8 cellular contexts compared by ENCODE assay signal in the genomic region with DNA sequence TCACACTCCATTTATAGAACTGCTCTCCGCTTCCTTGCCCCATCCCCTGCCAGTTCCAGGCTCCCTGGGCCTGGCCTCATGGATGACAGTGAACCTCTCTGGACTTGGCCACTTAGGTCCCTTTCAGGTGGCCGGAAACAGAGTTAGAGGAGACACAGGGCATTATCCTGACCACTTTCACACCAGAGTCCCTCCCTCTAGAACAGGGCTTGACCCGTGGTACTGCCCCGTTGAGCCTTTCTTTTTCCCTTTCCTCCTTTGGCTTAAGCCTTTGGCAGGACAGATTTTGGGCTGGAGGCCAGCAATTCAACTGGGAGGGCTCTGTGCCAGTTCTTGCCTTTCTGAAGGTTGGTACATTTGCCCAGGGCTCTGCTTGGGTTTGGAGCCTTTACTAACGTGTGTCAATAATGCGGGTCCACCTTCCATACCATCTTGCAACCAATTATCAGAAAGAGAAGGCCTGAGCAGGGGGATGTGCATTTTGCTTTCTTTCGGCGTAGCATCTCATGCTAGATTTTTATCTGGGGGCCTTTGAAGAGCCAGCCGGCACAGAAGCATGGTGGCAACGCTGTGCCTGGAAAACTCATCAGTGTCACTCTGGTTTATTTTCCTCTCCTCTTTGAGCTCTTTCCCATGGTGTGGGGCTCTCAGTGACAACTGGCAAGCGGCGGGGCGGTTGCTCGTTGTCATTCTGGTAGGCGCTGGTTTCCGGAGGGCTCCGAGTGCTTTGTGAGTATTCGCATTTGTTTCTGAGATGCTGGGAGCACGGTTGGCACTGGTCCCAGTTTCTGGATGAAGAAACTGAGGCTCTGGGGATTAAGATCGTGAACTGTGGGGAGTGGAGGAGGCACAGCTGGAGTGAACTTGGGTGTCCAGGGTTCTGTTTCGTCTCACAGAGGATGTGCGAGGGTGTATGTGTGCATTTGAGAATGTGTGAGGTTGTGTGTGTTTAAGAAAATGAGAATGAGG. TPM values are rescaled to one million over a fixed set of nuclear protein-coding genes. Genes with fewer than 3 reads are reported as not detected.
A peak's percentile ranks its signal among the peaks of the same experiment; 100 is the strongest.
DNase-seq lines count a peak whose midpoint lies in the region; ATAC-seq and TF ChIP-seq lines count a peak whose summit lies in the region.

No MANE protein-coding gene starts in this region.

- H2AK9ac ChIP-seq in IMR-90 (replicated peaks; ENCODE audit: low read depth, low read length, poor library complexity) = peak overlapping the region; percentile 30

- H2AK5ac ChIP-seq in IMR-90 (ENCODE audit: low read depth, low read length) = peak overlapping the region; percentile 91

- no peaks in the 10 kb centered on the region for H3K9me3 Mint-ChIP-seq in activated CD4-positive, alpha-beta memory T cell treated with anti-CD3 and anti-CD28 coated beads, Interleukin-2, amount 10 ng/mL, durations not matched to agents 7 days and 5 days

- H2BK120ac ChIP-seq in IMR-90 (ENCODE audit: low read depth, low read length) = peak overlapping the region; percentile 62

- no peak overlapping the region for H2BK5ac ChIP-seq in IMR-90 (ENCODE audit: low read depth, low read length, poor library complexity, severe bottlenecking)

- H3K4me3 ChIP-seq in IMR-90 (ENCODE audit: insufficient read depth, low read depth, low read length) (no peak overlapping the region), heart left ventricle (peak overlapping the region in 10 of 12 donors; percentile 10 to 49 (median 30))

- peak overlapping the region; percentile 29; the same call in 1 of the 2 replicates for H4K91ac ChIP-seq in IMR-90 (ENCODE audit: insufficient read depth, low read depth, low read length)

- DNase-seq in IMR-90 = no peak
- DNase-seq in activated CD4-positive, alpha-beta memory T cell treated with anti-CD3 and anti-CD28 coated beads, Interleukin-2, amount 10 ng/mL, durations not matched to agents 7 days and 5 days = no peak
- peak; percentile 71 to 84 (median 76) for DNase-seq in heart left ventricle
- DNase-seq in sciatic nerve (ENCODE audit: low spot score) = peak; percentile 82
- DNase-seq in HPDE6-E6E7 (ENCODE audit: extremely low spot score) = no peak

- in situ Hi-C loops in IMR-90 (cut with MboI; ENCODE audit: low sequenced_read_pairs) = no loop called here

- dilution Hi-C loops in IMR-90 (cut with HindIII; ENCODE audit: low sequenced_read_pairs, unreplicated experiment) = no loop called here

- no peak overlapping the region; the same call in 1 of the 2 replicates for H3K18ac ChIP-seq in IMR-90 (ENCODE audit: low read depth, low read length)

- CTCF ChIA-PET in IMR-90 (lab: Yijun Ruan, JAX) = interaction anchor here (0.5 kb wide), 1 partner anchor 9 kb away, joined by 3 read pairs; no protein-coding TSS in a partner anchor
- CTCF ChIA-PET in activated CD4-positive, alpha-beta memory T cell treated with anti-CD3 and anti-CD28 coated beads, Interleukin-2, amount 10 ng/mL, durations not matched to agents 7 days and 5 days (lab: Charles Lee) = no interaction called here

- 66 to 100% methylated on average over 1 to 7 of the region's 22 CpGs for WGBS in IMR-90 (ENCODE audit: extremely low coverage in 2 of 2, insufficient read length in 1 of 2), 2 experiments
- WGBS in heart left ventricle, 4 donors = 35 to 46% (median 39%) methylated on average over 19 to 22 of the region's 22 CpGs

- no peaks in the 10 kb centered on the region for H3K9me3 ChIP-seq in IMR-90 (ENCODE audit: control insufficient read depth, insufficient read depth, low read length)
- H3K9me3 ChIP-seq in heart left ventricle = no peaks in the 10 kb centered on the region

- no peak overlapping the region for H3K4me3 Mint-ChIP-seq in activated CD4-positive, alpha-beta memory T cell treated with anti-CD3 and anti-CD28 coated beads, Interleukin-2, amount 10 ng/mL, durations not matched to agents 7 days and 5 days

- H2BK15ac ChIP-seq in IMR-90 (ENCODE audit: low read depth, low read length) = peak overlapping the region; percentile 38; the same call in 1 of the 3 replicates

- H3K9me1 ChIP-seq in IMR-90 (ENCODE audit: insufficient read depth, low read length) = peaks cover 31% of the 10 kb centered on the region

- H3K4me1 Mint-ChIP-seq in activated CD4-positive, alpha-beta memory T cell treated with anti-CD3 and anti-CD28 coated beads, Interleukin-2, amount 10 ng/mL, durations not matched to agents 7 days and 5 days = peaks cover 4% of the 10 kb centered on the region

- peaks cover 0 to 32% of the 10 kb centered on the region in 2 experiments; a peak in 2 of 4 replicates for H3K79me1 ChIP-seq in IMR-90 (ENCODE audit: low read depth in 1 of 2, low read length in 2 of 2)

- H2AFZ ChIP-seq in IMR-90 (replicated peaks; ENCODE audit: low read length, poor library complexity) = peak overlapping the region; percentile 63

- H3K56ac ChIP-seq in IMR-90 (ENCODE audit: extremely low read depth, insufficient read depth, low read length) = no peak overlapping the region

- no peak for TF ChIP-seq CTCF in IMR-90 (conservative IDR thresholded peaks at IDR 0.05; ENCODE audit: low read depth, low read length)
- TF ChIP-seq CTCF in heart left ventricle (IDR thresholded peaks at IDR 0.05) = no peak

- no peaks in the 10 kb centered on the region for H3K27me3 ChIP-seq in IMR-90 (ENCODE audit: control insufficient read depth, insufficient read depth, low read length)
- H3K27me3 ChIP-seq in heart left ventricle = no peaks in the 10 kb centered on the region

- H3K23ac ChIP-seq in IMR-90 (ENCODE audit: low read depth, low read length) = peak overlapping the region; percentile 59; the same call in 1 of the 2 replicates

- intact Hi-C loops in IMR-90 (cut with micrococcal nuclease) = no loop called here
- intact Hi-C loops in heart left ventricle (cut with DNase I) = loop anchor here in 2 of 10 donors (1.0 to 2.0 kb wide), 2 partner anchors 18 to 21 kb away; no protein-coding TSS in a partner anchor
- intact Hi-C loops in sciatic nerve (cut with DNase I) = loop anchor here (5.0 kb wide), 1 partner anchor 1318 kb away; no protein-coding TSS in a partner anchor

- H3K36me3 Mint-ChIP-seq in activated CD4-positive, alpha-beta memory T cell treated with anti-CD3 and anti-CD28 coated beads, Interleukin-2, amount 10 ng/mL, durations not matched to agents 7 days and 5 days (ENCODE audit: low read depth) = peaks cover 7% of the 10 kb centered on the region

- H4K20me1 ChIP-seq in IMR-90 (ENCODE audit: insufficient read depth, low read length) = peaks cover 7% of the 10 kb centered on the region

- H2BK20ac ChIP-seq in IMR-90 (ENCODE audit: low read depth, low read length) = peak overlapping the region; percentile 49

- ATAC-seq in IMR-90 (ENCODE audit: low read depth) (no peak), heart left ventricle (peak; percentile 11 to 47 (median 30)), sciatic nerve (no peak), HG02763 (IDR thresholded peaks at IDR 0.05; ENCODE audit: unreplicated experiment) (no peak), HG03025 (IDR thresholded peaks at IDR 0.05; ENCODE audit: low FRiP score, unreplicated experiment) (no peak), GM18909 (IDR thresholded peaks at IDR 0.05; ENCODE audit: poor library complexity, unreplicated experiment) (no peak)

- H3K14ac ChIP-seq in IMR-90 (replicated peaks; ENCODE audit: low read depth, low read length) = peak overlapping the region; percentile 68

- H3K27me3 Mint-ChIP-seq in activated CD4-positive, alpha-beta memory T cell treated with anti-CD3 and anti-CD28 coated beads, Interleukin-2, amount 10 ng/mL, durations not matched to agents 7 days and 5 days = no peaks in the 10 kb centered on the region

- POLR2A ChIA-PET in IMR-90 (lab: Charles Lee; ENCODE audit: unreplicated experiment) = no interaction called here
- POLR2A ChIA-PET in activated CD4-positive, alpha-beta memory T cell treated with anti-CD3 and anti-CD28 coated beads, Interleukin-2, amount 10 ng/mL, durations not matched to agents 7 days and 5 days (lab: Charles Lee) = interaction anchor here (0.7 to 1.0 kb wide), 2 partner anchors 8 to 14 kb away, joined by 3 read pairs; no protein-coding TSS in a partner anchor

- H3K27ac Mint-ChIP-seq in activated CD4-positive, alpha-beta memory T cell treated with anti-CD3 and anti-CD28 coated beads, Interleukin-2, amount 10 ng/mL, durations not matched to agents 7 days and 5 days = peak overlapping the region; percentile 54

- no peak overlapping the region for H3K9ac ChIP-seq in IMR-90 (ENCODE audit: low read depth, low read length)

- H3K36me3 ChIP-seq in IMR-90 (ENCODE audit: control insufficient read depth, insufficient read depth, low read length) = no peaks in the 10 kb centered on the region; the same call in 1 of the 2 replicates
- H3K36me3 ChIP-seq in heart left ventricle = peaks cover 0 to 49% (median 24%) of the 10 kb centered on the region in 9 donors

- H3K4me1 ChIP-seq in IMR-90 (ENCODE audit: control insufficient read depth, insufficient read depth, low read length) (peaks cover 27% of the 10 kb centered on the region), heart left ventricle (peaks cover 14 to 95% (median 78%) of the 10 kb centered on the region in 12 donors)

- H3K4ac ChIP-seq in IMR-90 (ENCODE audit: low read depth, low read length) = peak overlapping the region; percentile 71

- TF ChIP-seq POLR2A in IMR-90 (IDR thresholded peaks at IDR 0.05; ENCODE audit: low read depth, low read length) (no peak), heart left ventricle (IDR thresholded peaks at IDR 0.05) (no peak)

- H4K8ac ChIP-seq in IMR-90 (ENCODE audit: low read depth in 2 of 2, low read length in 2 of 2) = peak overlapping the region in 1 of 2 experiments; percentile 49; a peak in 1 of 4 replicates

- BruUV-seq in IMR-90 (replicated peaks; lab: Mats Ljungman, UMichigan) = no TSS peak

- no peak overlapping the region for H3K4me2 ChIP-seq in IMR-90 (ENCODE audit: low read depth, low read length)

- H3K27ac ChIP-seq in IMR-90 (ENCODE audit: insufficient read depth, low read length) = no peak overlapping the region
- H3K27ac ChIP-seq in heart left ventricle = peak overlapping the region; percentile 74 to 94 (median 88)

- H4K5ac ChIP-seq in IMR-90 (ENCODE audit: low read depth, low read length) = no peak overlapping the region

- no peak for TF ChIP-seq RAD21 in IMR-90 (IDR thresholded peaks at IDR 0.05; ENCODE audit: low read length)

RNA-seq across cellular contexts. Expression of a gene that starts 23.0 kb away (rescaled TPM):
- total RNA-seq in IMR-90 (2012; rRNA removed) = 2.0 and 2.5 TPM in 2 replicates
- 10.4 and 13.2 TPM in 2 replicates for polyA plus RNA-seq in IMR-90 (2012; rRNA removed)
- polyA plus RNA-seq in IMR-90 (2012; cell fraction: cytosol; rRNA removed) = 7.7 and 13.8 TPM in 2 replicates
- 58.1 and 63.1 TPM in 2 replicates for polyA plus RNA-seq in IMR-90 (2012; cell fraction: nucleus; rRNA removed; ENCODE audit: low replicate concordance)
- total RNA-seq in activated CD4-positive, alpha-beta memory T cell treated with anti-CD3 and anti-CD28 coated beads, Interleukin-2, amount 10 ng/mL, durations not matched to agents 7 days and 5 days = 10 to 100 TPM; 18.3 to 19.2 TPM
- 100 to 1,000 TPM in 4 of 9 donors, 10 to 100 TPM in 5; 52.1 to 136 (median 92.0) TPM for total RNA-seq in heart left ventricle
- polyA plus RNA-seq in heart left ventricle = 10 to 100 TPM; 22.6 to 75.1 TPM
- 90.6 TPM for total RNA-seq in sciatic nerve

RNA-seq across cellular contexts. Expression of a gene that starts 58.8 kb away (rescaled TPM):
- total RNA-seq in IMR-90 (2012; rRNA removed) (14.7 and 15.0 TPM in 2 replicates), heart left ventricle (10 to 100 TPM; 13.3 to 30.7 (median 16.0) TPM), sciatic nerve (7.8 TPM)
- polyA plus RNA-seq in IMR-90 (2012; rRNA removed) (14.2 and 15.2 TPM in 2 replicates), heart left ventricle (10 to 100 TPM; 10.4 to 12.9 TPM)
- polyA plus RNA-seq in IMR-90 (2012; cell fraction: cytosol; rRNA removed) = 9.9 and 17.3 TPM in 2 replicates
- polyA plus RNA-seq in IMR-90 (2012; cell fraction: nucleus; rRNA removed; ENCODE audit: low replicate concordance) = 7.1 and 9.4 TPM in 2 replicates
- total RNA-seq in activated CD4-positive, alpha-beta memory T cell treated with anti-CD3 and anti-CD28 coated beads, Interleukin-2, amount 10 ng/mL, durations not matched to agents 7 days and 5 days = 10 to 100 TPM; 14.7 to 16.9 TPM

RNA-seq across cellular contexts. Expression of a gene that starts 59.0 kb away (rescaled TPM):
- total RNA-seq in IMR-90 (2012; rRNA removed) = 23.8 and 24.4 TPM in 2 replicates
- polyA plus RNA-seq in IMR-90 (2012; rRNA removed) = 47.5 and 55.1 TPM in 2 replicates
- 33.5 and 54.5 TPM in 2 replicates for polyA plus RNA-seq in IMR-90 (2012; cell fraction: cytosol; rRNA removed)
- polyA plus RNA-seq in IMR-90 (2012; cell fraction: nucleus; rRNA removed; ENCODE audit: low replicate concordance) = 74.8 and 97.8 TPM in 2 replicates
- total RNA-seq in activated CD4-positive, alpha-beta memory T cell treated with anti-CD3 and anti-CD28 coated beads, Interleukin-2, amount 10 ng/mL, durations not matched to agents 7 days and 5 days = 10 to 100 TPM; 55.6 to 57.6 TPM
- 10 to 100 TPM; 28.2 to 60.2 (median 38.2) TPM for total RNA-seq in heart left ventricle
- polyA plus RNA-seq in heart left ventricle = 10 to 100 TPM; 23.4 to 53.2 TPM
- 43.9 TPM for total RNA-seq in sciatic nerve

Comparison
In these comparisons a context has a peak if more than half of its experiments do, and no peak if none do; other contexts are left out.
1. ATAC-seq: peak in heart left ventricle (4 of 4); none in IMR-90 (single experiment), sciatic nerve (single experiment), HG02763 (single experiment), HG03025 (single experiment) and GM18909 (single experiment).
2. DNase-seq: peak in heart left ventricle (5 of 5) and sciatic nerve (single experiment); none in IMR-90 (single experiment), activated CD4-positive, alpha-beta memory T cell treated with anti-CD3 and anti-CD28 coated beads, Interleukin-2, amount 10 ng/mL, durations not matched to agents 7 days and 5 days (single experiment) and HPDE6-E6E7 (single experiment).